Comparison of ENCODE assay signal across 20 cellular contexts in the genomic region with DNA sequence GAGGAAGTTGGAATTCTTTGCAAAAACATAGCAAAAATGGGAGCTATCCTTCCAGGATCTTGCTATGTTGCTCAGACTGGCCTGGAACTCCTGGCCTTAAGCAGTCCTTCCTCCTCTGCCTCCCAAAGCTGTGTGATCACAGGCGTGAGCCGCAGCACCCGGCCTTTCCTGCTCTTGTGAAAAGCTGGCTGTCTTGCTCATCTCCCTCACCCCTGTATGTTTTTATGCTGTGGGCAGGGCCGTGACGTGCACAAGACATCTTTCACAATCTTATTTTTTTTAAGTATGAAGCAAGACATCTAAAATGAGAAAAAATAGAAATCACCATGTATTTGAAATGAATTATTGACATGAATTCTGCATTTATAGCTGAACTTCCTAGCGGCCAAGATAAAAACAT.
"Had no signal": no experiment of that assay in that cellular context is flagged by ENCODE, and none has a peak within 500 bp of the region (broad histone marks: within the 10 kb centered on the region; RNA-seq: fewer than 3 reads in every experiment).

No MANE protein-coding gene starts in this region.

- H3K4me1 Mint-ChIP-seq: activated CD4-positive, alpha-beta memory T cell treated with anti-CD3 and anti-CD28 coated beads, Interleukin-2, amount 10 ng/mL, durations not matched to agents 7 days and 5 days; naive B cell had no signal

- H3K36me3 Mint-ChIP-seq: naive B cell had no signal

- H3K4me3 Mint-ChIP-seq: activated CD4-positive, alpha-beta memory T cell treated with anti-CD3 and anti-CD28 coated beads, Interleukin-2, amount 10 ng/mL, durations not matched to agents 7 days and 5 days; activated T-cell treated with anti-CD3 and anti-CD28 coated beads, Interleukin-2, amount 50 U/mL, for 24 hours; naive B cell had no signal

- H3K36me3 ChIP-seq: colonic mucosa, pancreas, stomach, thoracic aorta had no signal

- H3K27me3 Mint-ChIP-seq: activated CD4-positive, alpha-beta memory T cell treated with anti-CD3 and anti-CD28 coated beads, Interleukin-2, amount 10 ng/mL, durations not matched to agents 7 days and 5 days; activated T-cell treated with anti-CD3 and anti-CD28 coated beads, Interleukin-2, amount 50 U/mL, for 24 hours had no signal

- H3K27ac Mint-ChIP-seq: activated CD4-positive, alpha-beta memory T cell treated with anti-CD3 and anti-CD28 coated beads, Interleukin-2, amount 10 ng/mL, durations not matched to agents 7 days and 5 days; activated T-cell treated with anti-CD3 and anti-CD28 coated beads, Interleukin-2, amount 50 U/mL, for 24 hours; naive B cell had no signal

- ATAC-seq: esophagus mucosa, foreskin keratinocyte, left colon, pancreas had no signal

- H3K4me3 ChIP-seq: colonic mucosa, pancreas, stomach, thoracic aorta had no signal

- H3K27me3 ChIP-seq: colonic mucosa, foreskin keratinocyte, pancreas, stomach had no signal

- H3K9me3 Mint-ChIP-seq: activated CD4-positive, alpha-beta memory T cell treated with anti-CD3 and anti-CD28 coated beads, Interleukin-2, amount 10 ng/mL, durations not matched to agents 7 days and 5 days; activated T-cell treated with anti-CD3 and anti-CD28 coated beads, Interleukin-2, amount 50 U/mL, for 24 hours had no signal

- H3K4me1 ChIP-seq: colonic mucosa, foreskin keratinocyte, pancreas, stomach had no signal

- H3K27ac ChIP-seq: colonic mucosa, foreskin keratinocyte, pancreas, stomach, thoracic aorta, VCaP had no signal

- DNase-seq: activated CD4-positive, alpha-beta memory T cell treated with anti-CD3 and anti-CD28 coated beads, Interleukin-2, amount 10 ng/mL, durations not matched to agents 7 days and 5 days; activated effector memory CD4-positive, alpha-beta T cell treated with Interleukin-2 at 50 U/mL for 16 hours; activated naive CD4-positive, alpha-beta T cell treated with anti-CD3 and anti-CD28 coated beads, Interleukin-2, amount 50 U/mL, for 16 hours; activated T-cell treated with anti-CD3 and anti-CD28 coated beads, Interleukin-2, amount 50 U/mL, for 24 hours; amniotic stem cell; caudate nucleus; colonic mucosa; foreskin keratinocyte; head of caudate nucleus; left colon; naive B cell; pancreas; stimulated activated CD4-positive, alpha-beta T cell treated with anti-CD3 and anti-CD28 coated beads, Interleukin-12 subunit alpha, Interleukin-12 subunit beta, amount 100 ng/mL, for 4 hours; stimulated activated CD4-positive, alpha-beta T cell treated with anti-CD3 and anti-CD28 coated beads, Interleukin-2, amount 100 ng/mL, for 24 hours; stomach; T-helper 1 cell; T1000 had no signal

- H3K9me3 ChIP-seq: colonic mucosa, pancreas, stomach, thoracic aorta had no signal
